In the genomic region with DNA sequence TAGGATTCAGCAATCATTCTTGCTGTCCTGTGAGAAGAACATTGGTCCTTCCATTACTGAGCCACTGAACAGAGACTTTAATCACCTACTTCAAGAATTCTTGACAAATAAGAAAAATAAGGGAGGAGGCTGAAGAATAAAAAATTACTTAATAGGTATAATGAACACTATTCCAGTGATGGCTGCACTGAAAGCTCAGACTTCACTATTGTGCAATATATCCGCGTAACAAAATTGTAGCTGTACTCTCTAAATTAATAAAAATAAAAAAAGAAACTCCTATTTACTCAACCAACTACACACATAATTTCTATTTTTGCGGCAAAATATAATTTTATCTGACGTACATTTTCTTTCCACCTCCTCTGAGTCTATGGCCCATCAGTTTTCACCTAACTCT, we compare ENCODE assay signal across 8 cellular contexts.
"Had no signal": no experiment of that assay in that cellular context is flagged by ENCODE, and none has a peak within 500 bp of the region (broad histone marks: within the 10 kb centered on the region; RNA-seq: fewer than 3 reads in every experiment).

No MANE protein-coding gene starts in this region.

- DNase-seq: GDM1, GF-D8 had no signal

- H3K4me3 ChIP-seq: GM12878 had no signal

- ATAC-seq: GM12878 had no signal

- FAIRE-seq: G401.6, GM12878, GM12891, GM12892, GM18507, GM19239 had no signal
